In the genomic region with DNA sequence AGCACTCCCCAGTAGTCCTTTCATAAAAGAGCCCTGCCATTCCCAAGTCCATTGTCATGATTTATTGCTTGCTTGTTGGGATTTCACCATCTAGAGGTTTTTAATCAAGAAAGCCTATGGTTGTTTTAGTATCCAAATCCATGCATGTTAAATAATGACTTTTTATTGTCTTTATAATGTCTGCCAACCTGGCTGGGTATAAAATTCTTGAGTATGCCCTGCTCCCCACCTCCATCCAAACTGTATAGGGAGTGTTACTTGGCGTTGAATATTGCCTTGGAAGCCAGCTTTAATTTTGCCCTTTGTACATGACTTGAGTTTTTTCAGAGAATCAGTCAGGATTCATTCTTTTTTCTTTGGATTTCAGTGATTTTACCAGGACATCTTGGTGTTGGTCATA, we compare ENCODE assay signal across 35 cellular contexts.
"Had no signal": no experiment of that assay in that cellular context is flagged by ENCODE, and none has a peak within 500 bp of the region (broad histone marks: within the 10 kb centered on the region; RNA-seq: fewer than 3 reads in every experiment).

No MANE protein-coding gene starts in this region.

- H3K9me3 ChIP-seq: MG63 had no signal

- H3K27me3 ChIP-seq: MG63 had no signal

- DNase-seq: Karpas-422, Kasumi-1, MG63, MM.1S, MV-4-11, NCI-H1048, NCI-H1092, NCI-H1092 treated with DMSO at 0.1 percent for 48 hours, NCI-H1105, NCI-H1105 treated with DMSO at 0.1 percent for 48 hours, NCI-H1417, NCI-H1417 treated with DMSO at 0.1 percent for 48 hours, NCI-H1436, NCI-H1436 treated with DMSO at 0.1 percent for 48 hours, NCI-H146, NCI-H1694, NCI-H1694 treated with DMSO at 0.1 percent for 48 hours, NCI-H187, NCI-H187 treated with DMSO at 0.1 percent for 48 hours, NCI-H1930, NCI-H2029, NCI-H2029 treated with DMSO at 0.1 percent for 48 hours, NCI-H2081, NCI-H2081 treated with DMSO at 0.1 percent for 48 hours, NCI-H2107, NCI-H2171, NCI-H2171 treated with DMSO at 0.1 percent for 48 hours, NCI-H2227 treated with DMSO at 0.1 percent for 48 hours, NCI-H226, NCI-H345, NCI-H446, NCI-H446 treated with DMSO at 0.1 percent for 48 hours, NCI-H510A, NCI-H510A treated with DMSO at 0.1 percent for 48 hours, NCI-H524 had no signal

- H3K36me3 ChIP-seq: MG63 had no signal

- H3K4me3 ChIP-seq: MG63 had no signal
